Comparison of ENCODE assay signal across 9 cellular contexts in genomic region chr11:46348566-46348981, GRCh38. TPM values are rescaled to one million over a fixed set of nuclear protein-coding genes. Genes with fewer than 3 reads are reported as not detected.
A peak's percentile ranks its signal among the peaks of the same experiment; 100 is the strongest.
DNase-seq lines count a peak whose midpoint lies in the region; ATAC-seq and TF ChIP-seq lines count a peak whose summit lies in the region.
"Had no signal": no experiment of that assay in that cellular context is flagged by ENCODE, and none has a peak within 500 bp of the region (broad histone marks: within the 10 kb centered on the region; RNA-seq: fewer than 3 reads in every experiment).

No MANE protein-coding gene starts in this region.

- DNase-seq in H9 = no peak
- peak; percentile 23 for DNase-seq in activated CD4-positive, alpha-beta T cell treated with anti-CD3 and anti-CD28 coated beads, Interleukin-2, amount 50 U/mL, for 1 hour
- DNase-seq in foreskin fibroblast = no peak
- DNase-seq in DMS53 treated with DMSO at 0.1 percent for 48 hours (lab: John Stamatoyannopoulos, UW; ENCODE audit: unreplicated experiment) = no peak

- no peak overlapping the region for H2BK15ac ChIP-seq in H9 (ENCODE audit: low read depth, low read length)

- H2BK5ac ChIP-seq in H9 (ENCODE audit: insufficient read length, low read length) = no peak overlapping the region

- peaks cover 8% of the 10 kb centered on the region for H3K79me1 ChIP-seq in H9 (ENCODE audit: insufficient read depth, low read depth, low read length, poor library complexity, severe bottlenecking)

- H4K20me1 ChIP-seq in H9 (ENCODE audit: control insufficient read depth, insufficient read depth, insufficient read length) = peaks cover 5% of the 10 kb centered on the region

- H4K5ac ChIP-seq in H9 (ENCODE audit: insufficient read length, low read depth, low read length) = no peak overlapping the region

- no peak for ATAC-seq in GM21737 (IDR thresholded peaks at IDR 0.05; ENCODE audit: unreplicated experiment)
- no peak for ATAC-seq in HG03280 (IDR thresholded peaks at IDR 0.05; ENCODE audit: unreplicated experiment)
- ATAC-seq in GM21529 (IDR thresholded peaks at IDR 0.05; ENCODE audit: unreplicated experiment) = no peak

- H3K79me2 ChIP-seq in H9 (ENCODE audit: insufficient read depth, low read length) = peaks cover 13% of the 10 kb centered on the region; the same call in 1 of the 2 replicates

- peaks cover 10% of the 10 kb centered on the region for H3K27me3 Mint-ChIP-seq in H9 (ENCODE audit: low read depth)

- no peak overlapping the region; the same call in 1 of the 2 replicates for H3K14ac ChIP-seq in H9 (ENCODE audit: insufficient read depth, low read length)

- peaks cover 71% of the 10 kb centered on the region in 2 experiments for H3K4me1 Mint-ChIP-seq in H9

- H2BK20ac ChIP-seq in H9 (ENCODE audit: low read depth, low read length, poor library complexity, severe bottlenecking) = no peak overlapping the region

- H3K9me3 ChIP-seq in H9 (ENCODE audit: control insufficient read depth, low read depth, low read length) = no peaks in the 10 kb centered on the region
- H3K9me3 ChIP-seq in skeletal muscle tissue (ENCODE audit: control insufficient read depth in 3 of 3, low read length in 3 of 3) = no peaks in the 10 kb centered on the region
- H3K9me3 ChIP-seq: tibial artery had no signal

- H3K4me3 ChIP-seq in foreskin fibroblast (ENCODE audit: low read depth in 1 of 2, low read length in 2 of 2) (peak overlapping the region; percentile 81 to 82), skeletal muscle tissue (ENCODE audit: low read length in 3 of 3) (peak overlapping the region; percentile 78 to 86 (median 86))

- no peak overlapping the region for H2BK12ac ChIP-seq in H9 (ENCODE audit: insufficient read length, low read depth, low read length)

- no peak overlapping the region for H2BK120ac ChIP-seq in H9 (ENCODE audit: low read depth, low read length, poor library complexity, severe bottlenecking)

- H3K27ac ChIP-seq in H9 (ENCODE audit: insufficient read length, low read depth, low read length) (no peak overlapping the region), skeletal muscle tissue (ENCODE audit: low read depth, low read length) (no peak overlapping the region)

- no peak overlapping the region for H3K56ac ChIP-seq in H9 (ENCODE audit: insufficient read length, low read depth, low read length)

- H3K4me1 ChIP-seq in H9 (ENCODE audit: insufficient read depth, low read length) (peaks cover 21% of the 10 kb centered on the region; the same call in 1 of the 2 replicates), skeletal muscle tissue (ENCODE audit: control insufficient read depth in 3 of 3, insufficient read depth in 3 of 3, low read length in 3 of 3) (peaks cover 38 to 50% (median 46%) of the 10 kb centered on the region in 3 donors)

- no peak overlapping the region for H3T11ph ChIP-seq in H9 (ENCODE audit: low read length)

- no peak overlapping the region for H3K4ac ChIP-seq in H9 (ENCODE audit: low read depth, low read length)

- H3K18ac ChIP-seq in H9 (ENCODE audit: insufficient read length, low read depth, low read length) = no peak overlapping the region

- H3K27ac Mint-ChIP-seq in H9 = no peak overlapping the region

- H4K8ac ChIP-seq in H9 (replicated peaks; ENCODE audit: insufficient read length, low read depth, low read length) = no peak overlapping the region

- no peak overlapping the region for H4K91ac ChIP-seq in H9 (ENCODE audit: insufficient read length, low read depth, low read length)

- peak overlapping the region; percentile 77 to 87 for H3K4me3 Mint-ChIP-seq in H9

- TF ChIP-seq CTCF in H9 (conservative IDR thresholded peaks at IDR 0.05) (no peak), foreskin fibroblast (IDR thresholded peaks at IDR 0.05; ENCODE audit: low read depth, low read length) (no peak)

- H3K36me3 Mint-ChIP-seq in H9 (ENCODE audit: insufficient read depth in 1 of 3, low read depth in 3 of 3) = peaks cover 0 to 4% (median 0%) of the 10 kb centered on the region in 3 experiments; a peak in 1 of 7 replicates

- H3K27me3 ChIP-seq in H9 (ENCODE audit: insufficient read depth, low read length) (no peaks in the 10 kb centered on the region), skeletal muscle tissue (ENCODE audit: control insufficient read depth in 3 of 3, insufficient read depth in 3 of 3, low read length in 3 of 3) (no peaks in the 10 kb centered on the region)
- H3K27me3 ChIP-seq: tibial artery had no signal

- peak overlapping the region; percentile 93 for H3K4me2 ChIP-seq in H9 (ENCODE audit: insufficient read depth, insufficient read length, low read length)

- H2AFZ ChIP-seq in H9 (ENCODE audit: low read length) = no peak overlapping the region

- no CpG with 5 or more reads among the region's 9 CpGs for WGBS in H9 (ENCODE audit: extremely low coverage, insufficient read length, low lambda C conversion rate)

- H2AK5ac ChIP-seq in H9 (ENCODE audit: insufficient read length, low read length) = no peak overlapping the region

- H3K9me3 Mint-ChIP-seq in H9 = no peaks in the 10 kb centered on the region; a peak in 2 of 5 replicates

- peaks cover 10% of the 10 kb centered on the region for H3K23me2 ChIP-seq in H9 (ENCODE audit: insufficient read length, low read depth, low read length, poor library complexity, severe bottlenecking)

- peaks cover 0 to 2% (median 0%) of the 10 kb centered on the region in 3 donors for H3K36me3 ChIP-seq in skeletal muscle tissue (ENCODE audit: control insufficient read depth in 3 of 3, insufficient read depth in 3 of 3, low read length in 3 of 3)
- H3K36me3 ChIP-seq: tibial artery had no signal

- peak overlapping the region; percentile 60 for H3K9ac ChIP-seq in H9 (ENCODE audit: extremely low read depth, insufficient read length, low read length)
- H3K9ac ChIP-seq in skeletal muscle tissue (ENCODE audit: low read depth in 1 of 3, low read length in 3 of 3) = peak overlapping the region; percentile 10 to 92 (median 84)

- no peak overlapping the region for H3K23ac ChIP-seq in H9 (ENCODE audit: insufficient read length, low read depth, low read length)

RNA-seq across cellular contexts. Expression of gene DGKZ, which starts 1.3 kb away (rescaled TPM):
- total RNA-seq in H9 (2021) (68.8 and 68.9 TPM in 2 replicates), skeletal muscle tissue (22.4 TPM)

RNA-seq across cellular contexts. Expression of gene MDK, which starts 32.9 kb away (rescaled TPM):
- total RNA-seq in H9 (2021) (392 and 407 TPM in 2 replicates), skeletal muscle tissue (28.2 TPM)

RNA-seq across cellular contexts. Expression of gene CHRM4, which starts 43.0 kb away (rescaled TPM):
- 1.0 and 1.1 TPM in 2 replicates for total RNA-seq in H9 (2021)
- not detected for total RNA-seq in skeletal muscle tissue

Comparison
In these comparisons a context has a peak if more than half of its experiments do, and no peak if none do; other contexts are left out.
1. RNA of gene MDK, which starts 32.9 kb away (total RNA-seq): 392 to 407 TPM in H9; 28.2 TPM in skeletal muscle tissue (single experiment); every median in the first group is over 10 times any median in the second.